10 cellular contexts compared by ENCODE assay signal in genomic region chr20:37365760-37366638, GRCh38. TPM values are rescaled to one million over a fixed set of nuclear protein-coding genes. Genes with fewer than 3 reads are reported as not detected.
DNase-seq lines count a peak whose midpoint lies in the region; ATAC-seq and TF ChIP-seq lines count a peak whose summit lies in the region.
"Had no signal": no experiment of that assay in that cellular context is flagged by ENCODE, and none has a peak within 500 bp of the region (broad histone marks: within the 10 kb centered on the region; RNA-seq: fewer than 3 reads in every experiment).

No MANE protein-coding gene starts in this region.

- no peaks in the 10 kb centered on the region for H3K9me2 ChIP-seq in PC-9 (ENCODE audit: insufficient read depth)

- BruUV-seq in PC-9 (replicated peaks; lab: Mats Ljungman, UMichigan) = no TSS peak

- CTCF ChIA-PET in PC-9 (lab: Charles Lee) = no interaction called here

- no peaks in the 10 kb centered on the region for H3K79me2 ChIP-seq in PC-9 (ENCODE audit: low read depth)

- no peak overlapping the region for H3K4me2 ChIP-seq in PC-9

- TF ChIP-seq CTCF in natural killer cell (IDR thresholded peaks at IDR 0.05) = no peak
- TF ChIP-seq CTCF in PC-9 (conservative IDR thresholded peaks at IDR 0.05) = no peak

- peak overlapping the region in 1 of 2 donors; percentile 16 for H3K27ac Mint-ChIP-seq in natural killer cell treated with Interleukin-12 subunit alpha and Interleukin-12 subunit beta and Interleukin-15 and Interleukin-18, amount 100 ng/mL, for 72 hours
- H3K27ac Mint-ChIP-seq in natural killer cell = peak overlapping the region in 1 of 2 donors; percentile 77

- no peaks in the 10 kb centered on the region for H3K27me3 ChIP-seq in PC-9 (ENCODE audit: insufficient read depth, low read depth)
- H3K27me3 ChIP-seq: adrenal gland had no signal

- POLR2A ChIA-PET in PC-9 (lab: Charles Lee; ENCODE audit: unreplicated experiment) = no interaction called here

- H3K4me3 Mint-ChIP-seq in natural killer cell treated with Interleukin-12 subunit alpha and Interleukin-12 subunit beta and Interleukin-15 and Interleukin-18, amount 100 ng/mL, for 72 hours = no peak overlapping the region
- no peak overlapping the region for H3K4me3 Mint-ChIP-seq in natural killer cell
- H3K4me3 Mint-ChIP-seq: nephron had no signal

- H2AFZ ChIP-seq in PC-9 = no peak overlapping the region

- no peaks in the 10 kb centered on the region for H3K36me3 Mint-ChIP-seq in natural killer cell treated with Interleukin-12 subunit alpha and Interleukin-12 subunit beta and Interleukin-15 and Interleukin-18, amount 100 ng/mL, for 72 hours
- H3K36me3 Mint-ChIP-seq in natural killer cell = no peaks in the 10 kb centered on the region

- H3K9me3 Mint-ChIP-seq in natural killer cell treated with Interleukin-12 subunit alpha and Interleukin-12 subunit beta and Interleukin-15 and Interleukin-18, amount 100 ng/mL, for 72 hours = no peaks in the 10 kb centered on the region
- H3K9me3 Mint-ChIP-seq in natural killer cell = no peaks in the 10 kb centered on the region
- H3K9me3 Mint-ChIP-seq: nephron had no signal

- no peaks in the 10 kb centered on the region for H3F3A ChIP-seq in PC-9 (ENCODE audit: insufficient read depth, low read depth)

- peaks cover 6% of the 10 kb centered on the region; the same call in 1 of the 2 replicates for H3K36me3 ChIP-seq in PC-9 (ENCODE audit: low read depth)

- peak; percentile 13 for DNase-seq in natural killer cell treated with Interleukin-12 subunit alpha and Interleukin-12 subunit beta and Interleukin-15 and Interleukin-18, amount 100 ng/mL, for 72 hours (ENCODE audit: low spot score)
- no peak for DNase-seq in natural killer cell
- peak; percentile 78 for DNase-seq in SKM-1 treated with dmso at 0.1 percent for 144 hours (lab: John Stamatoyannopoulos, UW; ENCODE audit: unreplicated experiment)
- DNase-seq in NCI-H446 treated with DMSO at 0.1 percent for 48 hours (lab: John Stamatoyannopoulos, UW) = no peak
- DNase-seq in hypothalamus (lab: John Stamatoyannopoulos, UW) = no peak
- no peak for DNase-seq in PC-9
- DNase-seq in HuH-7 (ENCODE audit: low spot score) = no peak

- ATAC-seq in natural killer cell treated with Interleukin-12 subunit alpha and Interleukin-12 subunit beta and Interleukin-15 and Interleukin-18, amount 100 ng/mL, for 72 hours = peak in 1 of 2 donors; percentile 53
- ATAC-seq in natural killer cell = no peak
- ATAC-seq in HG03097 (IDR thresholded peaks at IDR 0.05; ENCODE audit: low FRiP score, unreplicated experiment) = peak; percentile 72

- no peaks in the 10 kb centered on the region for H3K9me3 ChIP-seq in PC-9 (ENCODE audit: insufficient read depth, low read depth)
- H3K9me3 ChIP-seq: adrenal gland had no signal

- intact Hi-C loops in natural killer cell (cut with micrococcal nuclease) = no loop called here
- intact Hi-C loops in PC-9 (cut with micrococcal nuclease; ENCODE audit: unreplicated experiment) = no loop called here

- H3K27ac ChIP-seq in PC-9 = no peak overlapping the region

- no peak overlapping the region for H3K4me3 ChIP-seq in PC-9
- H3K4me3 ChIP-seq: adrenal gland had no signal

- peaks cover 5% of the 10 kb centered on the region for H4K20me1 ChIP-seq in PC-9 (ENCODE audit: insufficient read depth)

- H3K4me1 Mint-ChIP-seq in natural killer cell treated with Interleukin-12 subunit alpha and Interleukin-12 subunit beta and Interleukin-15 and Interleukin-18, amount 100 ng/mL, for 72 hours (ENCODE audit: low read depth in 2 of 2) = peaks cover 0 to 4% of the 10 kb centered on the region in 2 donors
- H3K4me1 Mint-ChIP-seq in natural killer cell = peaks cover 0 to 12% of the 10 kb centered on the region in 2 donors

- H3K4me1 ChIP-seq in PC-9 (replicated peaks; ENCODE audit: insufficient read depth) = no peaks in the 10 kb centered on the region

- H3K27me3 Mint-ChIP-seq in natural killer cell treated with Interleukin-12 subunit alpha and Interleukin-12 subunit beta and Interleukin-15 and Interleukin-18, amount 100 ng/mL, for 72 hours = no peaks in the 10 kb centered on the region
- no peaks in the 10 kb centered on the region for H3K27me3 Mint-ChIP-seq in natural killer cell (ENCODE audit: low read depth in 2 of 2)

RNA-seq across cellular contexts. Expression of gene SRC, which starts 20.1 kb away (rescaled TPM):
- 1 to 10 TPM; 6.8 to 8.6 TPM for total RNA-seq in natural killer cell treated with Interleukin-12 subunit alpha and Interleukin-12 subunit beta and Interleukin-15 and Interleukin-18, amount 100 ng/mL, for 72 hours
- total RNA-seq in natural killer cell (10 to 100 TPM in 2 of 3 donors, 1 to 10 TPM in 1; 2.3 to 15.6 (median 10.5) TPM), PC-9 (2021) (56.8 and 58.4 TPM in 2 replicates)

Comparison
In these comparisons a context has a peak if more than half of its experiments do, and no peak if none do; other contexts are left out.
1. DNase-seq: peak in natural killer cell treated with Interleukin-12 subunit alpha and Interleukin-12 subunit beta and Interleukin-15 and Interleukin-18, amount 100 ng/mL, for 72 hours (single experiment) and SKM-1 treated with dmso at 0.1 percent for 144 hours (single experiment); none in natural killer cell (single experiment), NCI-H446 treated with DMSO at 0.1 percent for 48 hours (single experiment), hypothalamus (0 of 51), PC-9 (0 of 2) and HuH-7 (single experiment).